11 cellular contexts compared by ENCODE assay signal in the genomic region with DNA sequence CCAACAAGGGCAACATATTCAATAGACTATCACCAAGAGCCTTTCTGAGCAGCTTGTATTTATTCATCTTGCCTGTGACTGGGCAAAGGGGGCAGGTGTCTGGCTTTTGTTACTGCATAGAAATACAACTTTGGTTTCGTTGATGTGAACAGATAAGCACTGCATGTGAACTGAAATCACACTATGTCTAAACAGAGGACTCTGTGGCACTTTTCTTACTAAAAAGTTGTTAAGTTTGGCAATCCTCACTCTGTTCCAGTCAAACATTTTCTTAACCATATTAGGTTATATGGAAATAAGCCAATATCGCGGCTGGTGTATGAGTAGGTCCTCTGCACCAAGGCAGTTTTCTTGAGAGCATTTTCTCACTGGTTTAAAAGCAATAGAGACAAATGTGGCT. TPM values are rescaled to one million over a fixed set of nuclear protein-coding genes. Genes with fewer than 3 reads are reported as not detected.
A peak's percentile ranks its signal among the peaks of the same experiment; 100 is the strongest.
DNase-seq lines count a peak whose midpoint lies in the region; ATAC-seq and TF ChIP-seq lines count a peak whose summit lies in the region.
"Had no signal": no experiment of that assay in that cellular context is flagged by ENCODE, and none has a peak within 500 bp of the region (broad histone marks: within the 10 kb centered on the region; RNA-seq: fewer than 3 reads in every experiment).

No MANE protein-coding gene starts in this region.

- H4K91ac ChIP-seq in trophoblast cell (ENCODE audit: low read depth, low read length) = no peak overlapping the region

- WGBS in gastroesophageal sphincter (ENCODE audit: low coverage in 1 of 2), 2 donors = 24 to 25% methylated on average over 3 of the region's 3 CpGs
- WGBS in trophoblast cell (ENCODE audit: extremely low coverage, insufficient coverage, insufficient read length) = no CpG with 5 or more reads among the region's 3 CpGs

- no peak overlapping the region for H3K4me2 ChIP-seq in trophoblast cell (ENCODE audit: low read length)

- peaks cover 7% of the 10 kb centered on the region for H3K36me3 ChIP-seq in adipocyte (ENCODE audit: control insufficient read depth, insufficient read depth, low read length, severe bottlenecking)
- no peaks in the 10 kb centered on the region for H3K36me3 ChIP-seq in gastroesophageal sphincter
- peaks cover 2% of the 10 kb centered on the region in 2 experiments for H3K36me3 ChIP-seq in trophoblast cell (ENCODE audit: control insufficient read depth in 1 of 2, insufficient read depth in 2 of 2, low read length in 2 of 2)

- H3K9me3 ChIP-seq in adipocyte (ENCODE audit: control insufficient read depth, low read length) (no peaks in the 10 kb centered on the region), gastroesophageal sphincter (no peaks in the 10 kb centered on the region), trophoblast cell (ENCODE audit: insufficient read depth, low read depth, low read length) (no peaks in the 10 kb centered on the region)

- peak overlapping the region; percentile 73 for H3K4me3 ChIP-seq in adipocyte (ENCODE audit: low read length)
- H3K4me3 ChIP-seq in gastroesophageal sphincter = peak overlapping the region in 1 of 2 donors; percentile 9
- no peak overlapping the region for H3K4me3 ChIP-seq in trophoblast cell (ENCODE audit: low read depth, low read length)

- H3K4ac ChIP-seq in trophoblast cell (ENCODE audit: low read depth, low read length) = peak overlapping the region; percentile 29

- no peak overlapping the region for H2AFZ ChIP-seq in trophoblast cell (ENCODE audit: insufficient read depth, low read length, poor library complexity)

- H4K8ac ChIP-seq in trophoblast cell (ENCODE audit: low read depth, low read length) = no peak overlapping the region

- H3K79me2 ChIP-seq in trophoblast cell (ENCODE audit: control insufficient read depth, insufficient read depth, low read length, poor library complexity) = peaks cover 5% of the 10 kb centered on the region

- no peak overlapping the region for H3K14ac ChIP-seq in trophoblast cell (ENCODE audit: low read length)

- peaks cover 10% of the 10 kb centered on the region for H3K79me1 ChIP-seq in trophoblast cell (ENCODE audit: low read length)

- peak in 1 of 4 experiments; percentile 5 for TF ChIP-seq CTCF in gastroesophageal sphincter (IDR thresholded peaks at IDR 0.05)

- H4K12ac ChIP-seq in trophoblast cell (ENCODE audit: low read depth, low read length) = no peak overlapping the region

- H3K27me3 ChIP-seq in adipocyte (replicated peaks; ENCODE audit: control insufficient read depth, insufficient read depth, low read length) (no peaks in the 10 kb centered on the region), gastroesophageal sphincter (no peaks in the 10 kb centered on the region), trophoblast cell (ENCODE audit: insufficient read depth, low read length) (no peaks in the 10 kb centered on the region)

- no peak for TF ChIP-seq POLR2A in gastroesophageal sphincter (IDR thresholded peaks at IDR 0.05)

- H3K4me1 ChIP-seq in adipocyte (ENCODE audit: control insufficient read depth, insufficient read depth, low read length) (peaks cover 61% of the 10 kb centered on the region), gastroesophageal sphincter (peaks cover 11 to 98% (median 41%) of the 10 kb centered on the region in 3 donors), trophoblast cell (ENCODE audit: control insufficient read depth in 1 of 2, insufficient read depth in 2 of 2, low read length in 2 of 2) (peaks cover 3 to 14% of the 10 kb centered on the region in 2 experiments)

- peak; percentile 60 for DNase-seq in adipocyte (ENCODE audit: low read depth)
- no peak for DNase-seq in trophoblast cell
- DNase-seq in cerebellum (ENCODE audit: low spot score) = no peak
- no peak for DNase-seq in NCI-H2029 (lab: John Stamatoyannopoulos, UW)
- DNase-seq: NCI-H1105 treated with DMSO at 0.1 percent for 48 hours, NCI-H526 treated with DMSO at 0.1 percent for 48 hours had no signal

- peak; percentile 70 for TF ChIP-seq EP300 in gastroesophageal sphincter (IDR thresholded peaks at IDR 0.05)

- peak; percentile 84 for ATAC-seq in gastroesophageal sphincter
- ATAC-seq in GM19467 (IDR thresholded peaks at IDR 0.05; ENCODE audit: unreplicated experiment) = no peak
- no peak for ATAC-seq in HG03097 (IDR thresholded peaks at IDR 0.05; ENCODE audit: low FRiP score, unreplicated experiment)
- ATAC-seq: natural killer cell treated with Interleukin-12 subunit alpha and Interleukin-12 subunit beta and Interleukin-15 and Interleukin-18, amount 100 ng/mL, for 72 hours had no signal

- no peak overlapping the region for H3K23ac ChIP-seq in trophoblast cell (ENCODE audit: low read length)

- H3K9ac ChIP-seq in adipocyte (ENCODE audit: low read length) (peak overlapping the region; percentile 85), trophoblast cell (ENCODE audit: low read length) (no peak overlapping the region)

- no peak overlapping the region for H2AK5ac ChIP-seq in trophoblast cell (ENCODE audit: low read length)

- peak overlapping the region; percentile 76 to 99 (median 83) for H3K27ac ChIP-seq in gastroesophageal sphincter
- H3K27ac ChIP-seq in trophoblast cell (ENCODE audit: low read depth, low read length) = no peak overlapping the region
- H3K27ac ChIP-seq: VCaP had no signal

- no peak overlapping the region for H3K18ac ChIP-seq in trophoblast cell (ENCODE audit: low read length)

- H2BK120ac ChIP-seq in trophoblast cell (ENCODE audit: insufficient read depth, low read length, poor library complexity) = no peak overlapping the region

- H2BK12ac ChIP-seq in trophoblast cell (ENCODE audit: low read length) = no peak overlapping the region

- no peak overlapping the region for H2BK5ac ChIP-seq in trophoblast cell (ENCODE audit: low read depth, low read length, poor library complexity)

RNA-seq across cellular contexts. Expression of a gene that starts 48.5 kb away (rescaled TPM):
- total RNA-seq in gastroesophageal sphincter = 1,000 to 10,000 TPM; 1,513 to 2,575 (median 1,808) TPM
- 510 and 518 TPM in 2 replicates for polyA plus RNA-seq in trophoblast cell (2013)
- total RNA-seq in cerebellum = 41.8 TPM

Comparison
In these comparisons a context has a peak if more than half of its experiments do, and no peak if none do; other contexts are left out.
1. RNA of a gene that starts 48.5 kb away (total RNA-seq): 1,513 to 2,575 TPM in gastroesophageal sphincter; 41.8 TPM in cerebellum (single experiment); every median in the first group is over 10 times any median in the second.